16 cellular contexts compared by ENCODE assay signal in the genomic region with DNA sequence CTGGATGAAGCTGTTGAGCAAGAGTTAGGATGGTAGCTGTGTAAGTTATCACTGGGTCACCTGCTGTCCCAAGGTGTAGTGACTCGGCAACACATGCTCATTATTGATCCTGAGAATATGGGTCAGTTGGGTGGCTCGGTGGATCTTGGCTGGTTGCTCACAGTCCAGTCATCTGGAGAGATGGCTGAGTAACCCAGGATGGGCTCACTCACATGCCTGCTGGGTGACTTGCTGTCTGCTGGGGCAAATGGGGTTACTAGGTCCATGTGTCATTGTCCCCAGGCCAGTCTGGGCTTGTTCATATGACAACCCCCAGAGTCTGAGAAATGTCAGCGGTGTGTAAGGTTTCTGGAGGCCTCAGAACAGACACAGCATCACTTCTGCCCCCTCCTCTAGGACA.
"Had no signal": no experiment of that assay in that cellular context is flagged by ENCODE, and none has a peak within 500 bp of the region (broad histone marks: within the 10 kb centered on the region; RNA-seq: fewer than 3 reads in every experiment).

No MANE protein-coding gene starts in this region.

- H3K9me3 ChIP-seq: ascending aorta, right atrium auricular region, upper lobe of left lung had no signal

- FAIRE-seq: kidney had no signal

- H3K27me3 ChIP-seq: ascending aorta, right atrium auricular region, upper lobe of left lung had no signal

- ATAC-seq: naive thymus-derived CD8-positive, alpha-beta T cell had no signal

- DNase-seq: activated CD8-positive, alpha-beta memory T cell treated with anti-CD3 and anti-CD28 coated beads, Interleukin-2, amount 50 U/mL, for 48 hours; activated naive CD4-positive, alpha-beta T cell; effector memory CD4-positive, alpha-beta T cell; erythroblast; hippocampal formation; kidney; left ventricle myocardium inferior; mesenchymal stem cell; naive thymus-derived CD8-positive, alpha-beta T cell; stimulated activated CD4-positive, alpha-beta T cell treated with anti-CD3 and anti-CD28 coated beads, Interleukin-4, amount 100 ng/mL, for 4 hours; stimulated activated CD8-positive, alpha-beta memory T cell treated with anti-CD3 and anti-CD28 coated beads, Interleukin-4, amount 100 ng/mL, for 48 hours; upper lobe of left lung had no signal

- H3K4me1 ChIP-seq: ascending aorta, breast epithelium, left ventricle myocardium inferior, right atrium auricular region, upper lobe of left lung had no signal

- H3K4me3 ChIP-seq: ascending aorta, breast epithelium, left ventricle myocardium inferior, right atrium auricular region, skin epidermis, upper lobe of left lung had no signal

- H3K27ac ChIP-seq: ascending aorta, breast epithelium, left ventricle myocardium inferior, right atrium auricular region, skin epidermis, upper lobe of left lung had no signal

- H3K36me3 ChIP-seq: ascending aorta, breast epithelium, left ventricle myocardium inferior, right atrium auricular region, upper lobe of left lung had no signal
